Comparison of ENCODE assay signal across 15 cellular contexts in the genomic region with DNA sequence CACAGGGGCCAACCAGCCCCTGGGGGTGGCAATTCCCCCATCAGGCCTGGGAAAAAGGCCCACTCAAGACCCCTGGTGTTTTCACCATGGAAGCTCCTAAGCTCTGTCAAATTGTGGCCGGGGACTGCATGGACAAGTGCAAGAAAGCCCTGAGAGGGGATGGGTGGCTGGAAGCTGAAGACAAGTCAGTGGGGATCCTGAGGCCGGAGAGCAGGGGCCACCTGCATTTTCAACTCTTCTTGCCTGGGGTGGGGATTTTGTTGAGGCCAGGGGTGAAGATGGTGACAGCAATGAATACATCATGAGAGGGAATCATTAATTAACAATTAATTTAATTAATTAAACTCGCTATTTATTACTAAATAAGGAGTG. TPM values are rescaled to one million over a fixed set of nuclear protein-coding genes. Genes with fewer than 3 reads are reported as not detected.
DNase-seq lines count a peak whose midpoint lies in the region; ATAC-seq and TF ChIP-seq lines count a peak whose summit lies in the region.
"Had no signal": no experiment of that assay in that cellular context is flagged by ENCODE, and none has a peak within 500 bp of the region (broad histone marks: within the 10 kb centered on the region; RNA-seq: fewer than 3 reads in every experiment).

No MANE protein-coding gene starts in this region.

- H3K27ac ChIP-seq in tibial artery: peak overlapping the region; percentile 70 to 79
- H3K27ac ChIP-seq: HL-60 had no signal

- peak; percentile 12 for DNase-seq in activated T-cell treated with anti-CD3 and anti-CD28 coated beads, Interleukin-2, amount 50 U/mL, for 1 hour
- DNase-seq in activated T-cell treated with anti-CD3 and anti-CD28 coated beads for 4 hours (no peak), left lobe of liver (ENCODE audit: low spot score) (peak; percentile 38), tibial artery (peak in 1 of 2 donors; percentile 16)
- peak; percentile 25 for DNase-seq in activated CD8-positive, alpha-beta memory T cell treated with anti-CD3 and anti-CD28 coated beads, Interleukin-2, amount 50 U/mL, for 48 hours
- DNase-seq in stimulated activated naive CD4-positive, alpha-beta T cell treated with Interleukin-2 at 50 U/mL for 16 hours (lab: John Stamatoyannopoulos, UW): no peak
- DNase-seq: 8988T, BE2C, NCI-H187, NCI-H345, NCI-H526 treated with DMSO at 0.1 percent for 48 hours, RPMI8226 had no signal

- no peak overlapping the region for H3K4me3 ChIP-seq in tibial artery

- intact Hi-C loops in tibial artery (cut with DNase I; ENCODE audit: low total_unique reads): no loop called here

- no peaks in the 10 kb centered on the region for H3K9me3 ChIP-seq in tibial artery
- H3K9me3 ChIP-seq: BE2C had no signal

- H3K36me3 ChIP-seq in tibial artery: peaks cover 15 to 60% (median 26%) of the 10 kb centered on the region in 3 donors
- H3K36me3 ChIP-seq: BE2C had no signal

- peaks cover 0 to 79% (median 31%) of the 10 kb centered on the region in 4 donors for H3K4me1 ChIP-seq in tibial artery

- ATAC-seq in left lobe of liver (no peak), HG03175 (IDR thresholded peaks at IDR 0.05; ENCODE audit: unreplicated experiment) (no peak), HG02588 (IDR thresholded peaks at IDR 0.05; ENCODE audit: unreplicated experiment) (no peak)

- H3K27me3 ChIP-seq in tibial artery: no peaks in the 10 kb centered on the region
- H3K27me3 ChIP-seq: BE2C had no signal

- no peak for TF ChIP-seq CTCF in tibial artery (IDR thresholded peaks at IDR 0.05)

RNA-seq across cellular contexts. Expression of gene FEM1B, which starts 33.9 kb away (rescaled TPM):
- 21.5 TPM for total RNA-seq in left lobe of liver

Comparison
In these comparisons a context has a peak if more than half of its experiments do, and no peak if none do; other contexts are left out.
1. DNase-seq: peak in activated T-cell treated with anti-CD3 and anti-CD28 coated beads, Interleukin-2, amount 50 U/mL, for 1 hour (single experiment), activated CD8-positive, alpha-beta memory T cell treated with anti-CD3 and anti-CD28 coated beads, Interleukin-2, amount 50 U/mL, for 48 hours (single experiment) and left lobe of liver (single experiment); none in activated T-cell treated with anti-CD3 and anti-CD28 coated beads for 4 hours (single experiment) and stimulated activated naive CD4-positive, alpha-beta T cell treated with Interleukin-2 at 50 U/mL for 16 hours (single experiment).